Comparison of ENCODE assay signal across 1 cellular context in the genomic region with DNA sequence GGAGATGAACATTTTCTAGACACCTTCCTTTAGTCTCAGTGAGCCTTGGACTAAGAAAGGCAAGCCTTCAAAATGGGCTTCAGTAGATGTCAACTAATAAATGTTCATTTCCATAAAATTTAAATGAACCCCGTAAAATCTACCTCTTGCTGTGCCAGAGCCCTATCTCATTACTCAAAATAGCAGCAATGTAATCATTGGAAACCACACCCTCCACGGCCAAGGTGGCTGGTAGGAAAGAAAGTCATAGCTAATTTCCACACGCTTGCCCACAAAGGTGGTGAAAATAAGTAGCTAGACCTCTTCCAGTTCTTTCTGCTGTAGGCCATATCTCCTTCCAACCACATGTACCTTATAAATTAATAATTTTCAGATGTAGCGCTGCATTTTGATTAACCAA.
TF ChIP-seq lines count a peak whose summit lies in the region.

No MANE protein-coding gene starts in this region.

TF ChIP-seq in IMR-90, 13 proteins besides CTCF, POLR2A, EP300 and RAD21 (continued from another document):
- no peak for TF ChIP-seq MAFK (IDR thresholded peaks at IDR 0.05; ENCODE audit: low read depth, low read length)
- no peak for TF ChIP-seq RFX5 (IDR thresholded peaks at IDR 0.05; ENCODE audit: low read depth, low read length)
- TF ChIP-seq, protein P1, sequence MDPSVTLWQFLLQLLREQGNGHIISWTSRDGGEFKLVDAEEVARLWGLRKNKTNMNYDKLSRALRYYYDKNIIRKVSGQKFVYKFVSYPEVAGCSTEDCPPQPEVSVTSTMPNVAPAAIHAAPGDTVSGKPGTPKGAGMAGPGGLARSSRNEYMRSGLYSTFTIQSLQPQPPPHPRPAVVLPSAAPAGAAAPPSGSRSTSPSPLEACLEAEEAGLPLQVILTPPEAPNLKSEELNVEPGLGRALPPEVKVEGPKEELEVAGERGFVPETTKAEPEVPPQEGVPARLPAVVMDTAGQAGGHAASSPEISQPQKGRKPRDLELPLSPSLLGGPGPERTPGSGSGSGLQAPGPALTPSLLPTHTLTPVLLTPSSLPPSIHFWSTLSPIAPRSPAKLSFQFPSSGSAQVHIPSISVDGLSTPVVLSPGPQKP (IDR thresholded peaks at IDR 0.05; ENCODE audit: borderline replicate concordance, low read depth, low read length) = no peak
- no peak for TF ChIP-seq NFE2L2 (IDR thresholded peaks at IDR 0.05; ENCODE audit: low read depth, low read length)
- TF ChIP-seq FOS (IDR thresholded peaks at IDR 0.05; ENCODE audit: low read depth, low read length) = no peak
- no peak for TF ChIP-seq CEBPB (IDR thresholded peaks at IDR 0.05; ENCODE audit: low read depth, low read length)
- TF ChIP-seq, protein P2, sequence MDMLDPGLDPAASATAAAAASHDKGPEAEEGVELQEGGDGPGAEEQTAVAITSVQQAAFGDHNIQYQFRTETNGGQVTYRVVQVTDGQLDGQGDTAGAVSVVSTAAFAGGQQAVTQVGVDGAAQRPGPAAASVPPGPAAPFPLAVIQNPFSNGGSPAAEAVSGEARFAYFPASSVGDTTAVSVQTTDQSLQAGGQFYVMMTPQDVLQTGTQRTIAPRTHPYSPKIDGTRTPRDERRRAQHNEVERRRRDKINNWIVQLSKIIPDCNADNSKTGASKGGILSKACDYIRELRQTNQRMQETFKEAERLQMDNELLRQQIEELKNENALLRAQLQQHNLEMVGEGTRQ (IDR thresholded peaks at IDR 0.05; ENCODE audit: low read depth, low read length) = no peak
- TF ChIP-seq MXI1 (IDR thresholded peaks at IDR 0.05; ENCODE audit: borderline replicate concordance, low read depth, low read length) = no peak
- TF ChIP-seq CHD1 (IDR thresholded peaks at IDR 0.05; ENCODE audit: low read depth, low read length) = no peak
- no peak for TF ChIP-seq SMC3 (IDR thresholded peaks at IDR 0.05; ENCODE audit: low read depth, low read length)
- no peak for TF ChIP-seq MAZ (IDR thresholded peaks at IDR 0.05; ENCODE audit: borderline replicate concordance, low read depth, low read length)
